Comparison of ENCODE assay signal across 1 cellular context in the genomic region with DNA sequence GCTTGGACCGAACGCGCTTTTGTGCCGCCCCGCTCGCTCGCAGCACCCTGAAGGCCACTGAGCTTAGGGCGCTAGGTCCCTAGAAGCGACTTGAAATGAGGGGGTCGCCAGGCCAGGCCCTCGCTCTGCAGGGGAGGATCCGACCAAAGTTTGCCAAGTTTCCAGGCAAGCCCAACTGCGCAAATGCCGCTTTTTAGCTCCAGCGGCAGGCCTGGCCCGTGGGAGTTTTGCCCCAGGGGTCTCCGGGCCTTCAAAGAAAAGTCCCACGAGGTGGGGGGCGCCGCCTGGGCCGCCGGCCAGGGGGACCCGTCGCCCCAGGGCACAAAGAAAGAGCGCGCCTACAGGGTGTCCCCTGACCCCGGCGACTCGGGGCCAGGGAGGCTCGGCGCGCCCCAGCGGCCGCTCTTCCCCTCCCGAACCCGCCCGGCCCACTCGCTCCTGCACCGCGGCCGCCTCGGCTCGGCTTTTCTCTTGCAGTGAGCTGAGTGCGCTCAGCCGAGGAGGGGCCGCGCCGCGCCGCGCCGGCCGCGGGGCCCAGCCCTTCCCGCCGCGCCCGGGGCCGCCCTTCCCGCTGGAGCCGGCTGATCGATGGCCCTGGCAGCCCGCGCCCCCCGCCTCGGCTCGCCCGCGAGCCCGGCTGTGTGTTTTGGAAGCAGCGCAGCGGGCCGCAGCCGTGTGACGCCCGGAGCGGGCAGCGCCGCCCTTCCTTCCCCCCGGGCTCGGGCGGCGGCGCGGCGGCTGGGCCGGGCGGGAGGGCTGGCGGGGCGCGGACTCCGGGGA.
TF ChIP-seq lines count a peak whose summit lies in the region.

No MANE protein-coding gene starts in this region.

TF ChIP-seq in HepG2, 621 proteins besides CTCF, POLR2A, EP300 and RAD21 (continued from another document and continues in another):
- TF ChIP-seq FOXO4 (CRISPR knock-in tag; conservative IDR thresholded peaks at IDR 0.05) (0 out of 2 replicates have a peak, but pooled peaks have one; percentile 32), ATAD3A (CRISPR knock-in tag; IDR thresholded peaks at IDR 0.05) (no peak), LBX2 (CRISPR knock-in tag; IDR thresholded peaks at IDR 0.05; ENCODE audit: borderline replicate concordance) (no peak), ZNF83 (CRISPR knock-in tag; IDR thresholded peaks at IDR 0.05; ENCODE audit: borderline replicate concordance) (no peak), HNRNPLL (IDR thresholded peaks at IDR 0.05; ENCODE audit: low read depth, low read length, poor library complexity, severe bottlenecking) (peak; percentile 86), RBM39 (IDR thresholded peaks at IDR 0.05; ENCODE audit: low read depth, low read length, poor library complexity, severe bottlenecking) (no peak), CHD4 (IDR thresholded peaks at IDR 0.05; ENCODE audit: borderline replicate concordance, low read length) (no peak), KLF16 (CRISPR knock-in tag; IDR thresholded peaks at IDR 0.05) (no peak), CENPX (CRISPR knock-in tag; IDR thresholded peaks at IDR 0.05) (no peak), HOXD1 (CRISPR knock-in tag; IDR thresholded peaks at IDR 0.05) (0 out of 2 replicates have a peak, but pooled peaks have one; percentile 7), SKI (IDR thresholded peaks at IDR 0.05; ENCODE audit: partially characterized antibody) (peak; percentile 56), KAT2B (IDR thresholded peaks at IDR 0.05; ENCODE audit: borderline replicate concordance, low read depth, low read length) (no peak), ZBTB44 (CRISPR knock-in tag; IDR thresholded peaks at IDR 0.05) (no peak), ZNF737 (CRISPR knock-in tag; IDR thresholded peaks at IDR 0.05; ENCODE audit: borderline replicate concordance) (no peak), ZXDC (CRISPR knock-in tag; IDR thresholded peaks at IDR 0.05) (no peak), ZNF143 (CRISPR knock-in tag; IDR thresholded peaks at IDR 0.05) (no peak), RFXANK (CRISPR knock-in tag; IDR thresholded peaks at IDR 0.05) (no peak), CHD2 (IDR thresholded peaks at IDR 0.05; ENCODE audit: low read depth, low read length) (no peak), KAT8 (CRISPR knock-in tag; IDR thresholded peaks at IDR 0.05) (no peak), ZNF329 (CRISPR knock-in tag; IDR thresholded peaks at IDR 0.05; ENCODE audit: low read depth) (0 out of 2 replicates have a peak, but pooled peaks have one; percentile 29), ISX (CRISPR knock-in tag; conservative IDR thresholded peaks at IDR 0.05) (no peak), ONECUT2 (CRISPR knock-in tag; IDR thresholded peaks at IDR 0.05) (no peak), ZBTB37 (CRISPR knock-in tag; IDR thresholded peaks at IDR 0.05) (no peak), KLF12 (CRISPR knock-in tag; IDR thresholded peaks at IDR 0.05; ENCODE audit: borderline replicate concordance) (no peak), TRIM24 (CRISPR knock-in tag; IDR thresholded peaks at IDR 0.05) (no peak), JUND (CRISPR knock-in tag; IDR thresholded peaks at IDR 0.05) (no peak), EEA1 (CRISPR knock-in tag; IDR thresholded peaks at IDR 0.05; ENCODE audit: borderline replicate concordance) (no peak), FOXK2 (IDR thresholded peaks at IDR 0.05) (no peak)
- TF ChIP-seq, protein P1, sequence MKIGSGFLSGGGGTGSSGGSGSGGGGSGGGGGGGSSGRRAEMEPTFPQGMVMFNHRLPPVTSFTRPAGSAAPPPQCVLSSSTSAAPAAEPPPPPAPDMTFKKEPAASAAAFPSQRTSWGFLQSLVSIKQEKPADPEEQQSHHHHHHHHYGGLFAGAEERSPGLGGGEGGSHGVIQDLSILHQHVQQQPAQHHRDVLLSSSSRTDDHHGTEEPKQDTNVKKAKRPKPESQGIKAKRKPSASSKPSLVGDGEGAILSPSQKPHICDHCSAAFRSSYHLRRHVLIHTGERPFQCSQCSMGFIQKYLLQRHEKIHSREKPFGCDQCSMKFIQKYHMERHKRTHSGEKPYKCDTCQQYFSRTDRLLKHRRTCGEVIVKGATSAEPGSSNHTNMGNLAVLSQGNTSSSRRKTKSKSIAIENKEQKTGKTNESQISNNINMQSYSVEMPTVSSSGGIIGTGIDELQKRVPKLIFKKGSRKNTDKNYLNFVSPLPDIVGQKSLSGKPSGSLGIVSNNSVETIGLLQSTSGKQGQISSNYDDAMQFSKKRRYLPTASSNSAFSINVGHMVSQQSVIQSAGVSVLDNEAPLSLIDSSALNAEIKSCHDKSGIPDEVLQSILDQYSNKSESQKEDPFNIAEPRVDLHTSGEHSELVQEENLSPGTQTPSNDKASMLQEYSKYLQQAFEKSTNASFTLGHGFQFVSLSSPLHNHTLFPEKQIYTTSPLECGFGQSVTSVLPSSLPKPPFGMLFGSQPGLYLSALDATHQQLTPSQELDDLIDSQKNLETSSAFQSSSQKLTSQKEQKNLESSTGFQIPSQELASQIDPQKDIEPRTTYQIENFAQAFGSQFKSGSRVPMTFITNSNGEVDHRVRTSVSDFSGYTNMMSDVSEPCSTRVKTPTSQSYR (CRISPR knock-in tag; IDR thresholded peaks at IDR 0.05; ENCODE audit: borderline replicate concordance) = no peak; the same call in 1 of the 2 replicates
- TF ChIP-seq, protein P2, sequence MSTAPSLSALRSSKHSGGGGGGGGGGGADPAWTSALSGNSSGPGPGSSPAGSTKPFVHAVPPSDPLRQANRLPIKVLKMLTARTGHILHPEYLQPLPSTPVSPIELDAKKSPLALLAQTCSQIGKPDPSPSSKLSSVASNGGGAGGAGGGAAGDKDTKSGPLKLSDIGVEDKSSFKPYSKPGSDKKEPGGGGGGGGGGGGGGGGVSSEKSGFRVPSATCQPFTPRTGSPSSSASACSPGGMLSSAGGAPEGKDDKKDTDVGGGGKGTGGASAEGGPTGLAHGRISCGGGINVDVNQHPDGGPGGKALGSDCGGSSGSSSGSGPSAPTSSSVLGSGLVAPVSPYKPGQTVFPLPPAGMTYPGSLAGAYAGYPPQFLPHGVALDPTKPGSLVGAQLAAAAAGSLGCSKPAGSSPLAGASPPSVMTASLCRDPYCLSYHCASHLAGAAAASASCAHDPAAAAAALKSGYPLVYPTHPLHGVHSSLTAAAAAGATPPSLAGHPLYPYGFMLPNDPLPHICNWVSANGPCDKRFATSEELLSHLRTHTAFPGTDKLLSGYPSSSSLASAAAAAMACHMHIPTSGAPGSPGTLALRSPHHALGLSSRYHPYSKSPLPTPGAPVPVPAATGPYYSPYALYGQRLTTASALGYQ (CRISPR knock-in tag; IDR thresholded peaks at IDR 0.05) = no peak; the same call in 1 of the 2 replicates
- TF ChIP-seq, protein P3, sequence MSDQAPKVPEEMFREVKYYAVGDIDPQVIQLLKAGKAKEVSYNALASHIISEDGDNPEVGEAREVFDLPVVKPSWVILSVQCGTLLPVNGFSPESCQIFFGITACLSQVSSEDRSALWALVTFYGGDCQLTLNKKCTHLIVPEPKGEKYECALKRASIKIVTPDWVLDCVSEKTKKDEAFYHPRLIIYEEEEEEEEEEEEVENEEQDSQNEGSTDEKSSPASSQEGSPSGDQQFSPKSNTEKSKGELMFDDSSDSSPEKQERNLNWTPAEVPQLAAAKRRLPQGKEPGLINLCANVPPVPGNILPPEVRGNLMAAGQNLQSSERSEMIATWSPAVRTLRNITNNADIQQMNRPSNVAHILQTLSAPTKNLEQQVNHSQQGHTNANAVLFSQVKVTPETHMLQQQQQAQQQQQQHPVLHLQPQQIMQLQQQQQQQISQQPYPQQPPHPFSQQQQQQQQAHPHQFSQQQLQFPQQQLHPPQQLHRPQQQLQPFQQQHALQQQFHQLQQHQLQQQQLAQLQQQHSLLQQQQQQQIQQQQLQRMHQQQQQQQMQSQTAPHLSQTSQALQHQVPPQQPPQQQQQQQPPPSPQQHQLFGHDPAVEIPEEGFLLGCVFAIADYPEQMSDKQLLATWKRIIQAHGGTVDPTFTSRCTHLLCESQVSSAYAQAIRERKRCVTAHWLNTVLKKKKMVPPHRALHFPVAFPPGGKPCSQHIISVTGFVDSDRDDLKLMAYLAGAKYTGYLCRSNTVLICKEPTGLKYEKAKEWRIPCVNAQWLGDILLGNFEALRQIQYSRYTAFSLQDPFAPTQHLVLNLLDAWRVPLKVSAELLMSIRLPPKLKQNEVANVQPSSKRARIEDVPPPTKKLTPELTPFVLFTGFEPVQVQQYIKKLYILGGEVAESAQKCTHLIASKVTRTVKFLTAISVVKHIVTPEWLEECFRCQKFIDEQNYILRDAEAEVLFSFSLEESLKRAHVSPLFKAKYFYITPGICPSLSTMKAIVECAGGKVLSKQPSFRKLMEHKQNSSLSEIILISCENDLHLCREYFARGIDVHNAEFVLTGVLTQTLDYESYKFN (CRISPR knock-in tag; conservative IDR thresholded peaks at IDR 0.05) = no peak
- TF ChIP-seq, protein P4, sequence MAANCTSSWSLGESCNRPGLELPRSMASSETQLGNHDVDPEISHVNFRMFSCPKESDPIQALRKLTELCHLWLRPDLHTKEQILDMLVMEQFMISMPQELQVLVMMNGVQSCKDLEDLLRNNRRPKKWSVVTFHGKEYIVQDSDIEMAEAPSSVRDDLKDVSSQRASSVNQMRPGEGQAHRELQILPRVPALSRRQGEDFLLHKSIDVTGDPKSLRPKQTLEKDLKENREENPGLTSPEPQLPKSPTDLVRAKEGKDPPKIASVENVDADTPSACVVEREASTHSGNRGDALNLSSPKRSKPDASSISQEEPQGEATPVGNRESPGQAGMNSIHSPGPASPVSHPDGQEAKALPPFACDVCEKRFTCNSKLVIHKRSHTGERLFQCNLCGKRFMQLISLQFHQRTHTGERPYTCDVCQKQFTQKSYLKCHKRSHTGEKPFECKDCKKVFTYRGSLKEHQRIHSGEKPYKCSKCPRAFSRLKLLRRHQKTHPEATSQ (CRISPR knock-in tag; IDR thresholded peaks at IDR 0.05; ENCODE audit: borderline replicate concordance) = no peak
- TF ChIP-seq, protein P5, sequence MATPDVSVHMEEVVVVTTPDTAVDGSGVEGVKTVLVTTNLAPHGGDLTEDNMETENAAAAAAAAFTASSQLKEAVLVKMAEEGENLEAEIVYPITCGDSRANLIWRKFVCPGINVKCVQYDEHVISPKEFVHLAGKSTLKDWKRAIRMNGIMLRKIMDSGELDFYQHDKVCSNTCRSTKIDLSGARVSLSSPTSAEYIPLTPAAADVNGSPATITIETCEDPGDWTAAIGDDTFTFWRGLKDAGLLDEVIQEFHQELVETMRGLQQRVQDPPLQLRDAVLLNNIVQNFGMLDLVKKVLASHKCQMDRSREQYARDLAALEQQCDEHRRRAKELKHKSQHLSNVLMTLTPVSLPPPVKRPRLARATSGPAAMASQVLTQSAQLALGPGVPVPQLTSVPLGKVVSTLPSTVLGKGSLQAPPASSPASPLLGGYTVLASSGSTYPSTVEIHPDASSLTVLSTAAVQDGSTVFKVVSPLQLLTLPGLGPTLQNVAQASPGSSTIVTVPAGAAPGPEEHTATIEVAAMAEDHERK (CRISPR knock-in tag; IDR thresholded peaks at IDR 0.05; ENCODE audit: low read depth) = no peak
